ENCODE assay signal across 8 cellular contexts in the genomic region with DNA sequence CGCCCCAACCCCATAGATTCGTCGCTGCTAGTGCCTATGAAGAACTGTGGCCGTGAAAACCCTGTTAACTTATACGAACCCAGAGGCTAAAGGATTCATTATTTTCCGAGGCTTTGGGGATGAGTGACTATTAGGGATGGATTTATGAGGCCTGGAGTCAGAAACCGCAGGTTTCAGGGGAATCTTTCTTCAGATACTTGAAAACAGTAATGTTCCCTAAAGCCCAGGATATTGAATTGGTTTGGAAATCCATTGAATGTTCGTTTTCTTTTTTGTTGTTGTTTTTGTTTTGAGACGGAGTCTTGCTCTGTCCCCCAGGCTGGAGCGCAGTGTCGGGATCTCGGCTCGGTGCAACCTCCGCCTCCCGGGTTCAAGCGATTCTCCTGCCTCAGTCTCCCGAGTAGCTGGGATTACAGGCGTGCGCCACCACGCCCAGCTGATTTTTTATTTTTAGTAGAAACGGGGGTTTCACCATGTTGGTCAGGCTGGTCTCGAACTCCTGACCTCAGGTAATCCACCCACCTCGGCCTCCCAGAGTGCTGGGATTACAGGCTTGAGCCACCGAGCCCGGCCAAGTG. TPM values are rescaled to one million over a fixed set of nuclear protein-coding genes. Genes with fewer than 3 reads are reported as not detected.
DNase-seq lines count a peak whose midpoint lies in the region; FAIRE-seq and TF ChIP-seq lines count a peak whose summit lies in the region.
"Not testable (repeated sequence)": the region's sequence is repeated elsewhere in the genome, so short reads cannot be mapped to it uniquely, and the experiment has no call there.

No MANE protein-coding gene starts in this region.

- CTCF ChIA-PET in BJ (lab: Yijun Ruan, JAX), result interaction anchor here (1.5 to 3.9 kb wide), 3 partner anchors 9 to 219 kb away, joined by 3 to 32 read pairs (median 8); no protein-coding TSS in a partner anchor
- CTCF ChIA-PET in endothelial cell of umbilical vein (lab: Charles Lee), result interaction anchor here (0.8 to 4.8 kb wide), 4 partner anchors 98 to 218 kb away, joined by 4 to 49 read pairs (median 8); no protein-coding TSS in a partner anchor

- not testable (repeated sequence) for TF ChIP-seq EP300 in stomach (IDR thresholded peaks at IDR 0.05)

- TF ChIP-seq CTCF in BJ (IDR thresholded peaks at IDR 0.05; ENCODE audit: insufficient read depth, low read depth, low read length); endothelial cell of umbilical vein (IDR thresholded peaks at IDR 0.05; ENCODE audit: extremely low read depth in 1 of 2, insufficient read depth in 1 of 2, low read depth in 1 of 2, low read length in 2 of 2); keratinocyte (optimal IDR thresholded peaks at IDR 0.05 in 1 of 3, IDR thresholded peaks at IDR 0.05 in 1 of 3, conservative IDR thresholded peaks at IDR 0.05 in 1 of 3; ENCODE audit: extremely low read depth in 1 of 3, insufficient read depth in 2 of 3, low read length in 3 of 3); neural crest cell (conservative IDR thresholded peaks at IDR 0.05); stomach (IDR thresholded peaks at IDR 0.05): not testable (repeated sequence)

- peak overlapping the region; percentile 76 for H3K4me2 ChIP-seq in endothelial cell of umbilical vein (ENCODE audit: insufficient read depth, low read length)
- H3K4me2 ChIP-seq in keratinocyte (ENCODE audit: control insufficient read depth, extremely low read depth, insufficient read depth, low read depth, low read length), result peak overlapping the region; percentile 88

- H3K9me3 ChIP-seq in HUES6 (ENCODE audit: control insufficient read depth, insufficient read depth, low read depth, low read length); endothelial cell of umbilical vein (replicated peaks; ENCODE audit: control insufficient read depth, insufficient read depth, low read length); keratinocyte (ENCODE audit: control insufficient read depth, low read depth, low read length); stomach: not testable (repeated sequence)

- not testable (repeated sequence) for TF ChIP-seq POLR2A in endothelial cell of umbilical vein (IDR thresholded peaks at IDR 0.05; ENCODE audit: low read depth, low read length); stomach (IDR thresholded peaks at IDR 0.05)

- POLR2A ChIA-PET in BJ (lab: Charles Lee), result not testable (repeated sequence)
- POLR2A ChIA-PET in endothelial cell of umbilical vein (lab: Charles Lee), result interaction anchor here (1.0 to 1.8 kb wide), 5 partner anchors 10 to 219 kb away, joined by 3 to 14 read pairs (median 5); partner anchors contain the start of genes BICRAL and TBCC

- H3K36me3 Mint-ChIP-seq in T-helper 2 cell treated with Interferon-gamma antibody and Interleukin-4, amounts not matched to agents 5 μg/mL and 100 μg/mL, for 36 hours (ENCODE audit: low read depth), result peaks cover 23% of the 10 kb centered on the region
- H3K36me3 Mint-ChIP-seq in neural crest cell (ENCODE audit: low read depth), result peaks cover 19% of the 10 kb centered on the region

- H2AFZ ChIP-seq in endothelial cell of umbilical vein (ENCODE audit: low read depth, low read length), result peak overlapping the region; percentile 75
- H2AFZ ChIP-seq in keratinocyte (ENCODE audit: control insufficient read depth, low read length), result peak overlapping the region; percentile 98

- BruUV-seq in endothelial cell of umbilical vein (replicated peaks; lab: Mats Ljungman, UMichigan), result TSS peak; percentile 55

- 3 to 9% (median 6%) methylated on average over 25 of the region's 25 CpGs for WGBS in stomach, 5 donors

- DNase-seq in BJ (ENCODE audit: low read depth); T-helper 2 cell treated with Interferon-gamma antibody and Interleukin-4, amounts not matched to agents 5 μg/mL and 100 μg/mL, for 36 hours (ENCODE audit: low spot score); endothelial cell of umbilical vein (ENCODE audit: low read depth, low spot score); keratinocyte (ENCODE audit: low read depth, low spot score); neural crest cell (ENCODE audit: low read depth, low spot score); stomach: not testable (repeated sequence)

- not testable (repeated sequence) for H3K27me3 Mint-ChIP-seq in T-helper 2 cell treated with Interferon-gamma antibody and Interleukin-4, amounts not matched to agents 5 μg/mL and 100 μg/mL, for 36 hours (ENCODE audit: low read depth); neural crest cell (ENCODE audit: low read depth)

- peak overlapping the region; percentile 86 for H3K27ac ChIP-seq in HUES6 (ENCODE audit: low read depth, low read length)
- peak overlapping the region; percentile 96 for H3K27ac ChIP-seq in angular gyrus (ENCODE audit: low read depth, low read length)
- peak overlapping the region; percentile 68 for H3K27ac ChIP-seq in endothelial cell of umbilical vein (ENCODE audit: insufficient read depth, low read depth, low read length)
- peak overlapping the region; percentile 90 for H3K27ac ChIP-seq in keratinocyte (ENCODE audit: control insufficient read depth, insufficient read depth, low read length)
- peak overlapping the region; percentile 85 to 96 (median 94) for H3K27ac ChIP-seq in stomach

- dilution Hi-C loops in endothelial cell of umbilical vein (cut with MboI; ENCODE audit: extremely low pct_ligation_motif_present, low sequenced_read_pairs); keratinocyte (cut with MboI; ENCODE audit: extremely low pct_ligation_motif_present, low sequenced_read_pairs): not testable (repeated sequence)

- peaks cover 12% of the 10 kb centered on the region for H3K36me3 ChIP-seq in BJ (ENCODE audit: control insufficient read depth, insufficient read depth, low read length)
- H3K36me3 ChIP-seq in HUES6 (ENCODE audit: control insufficient read depth, insufficient read depth, low read length), result peaks cover 35% of the 10 kb centered on the region
- peaks cover 18 to 21% of the 10 kb centered on the region in 2 experiments for H3K36me3 ChIP-seq in endothelial cell of umbilical vein (ENCODE audit: control insufficient read depth in 2 of 2, extremely low read depth in 1 of 2, insufficient read depth in 2 of 2, low read length in 2 of 2)
- H3K36me3 ChIP-seq in keratinocyte (ENCODE audit: control insufficient read depth in 2 of 2, extremely low read depth in 1 of 2, insufficient read depth in 2 of 2, low read length in 2 of 2), result peaks cover 16 to 18% of the 10 kb centered on the region in 2 experiments
- H3K36me3 ChIP-seq in stomach, result peaks cover 24 to 46% (median 43%) of the 10 kb centered on the region in 4 donors

- H4K20me1 ChIP-seq in endothelial cell of umbilical vein (replicated peaks; ENCODE audit: control insufficient read depth, extremely low read depth, insufficient read depth, low read length); keratinocyte (ENCODE audit: control insufficient read depth, extremely low read depth, insufficient read depth, low read length): not testable (repeated sequence)

- H3K4me1 ChIP-seq in HUES6 (ENCODE audit: control insufficient read depth, insufficient read depth, low read length); endothelial cell of umbilical vein (ENCODE audit: control insufficient read depth, extremely low read depth, insufficient read depth, low read length); keratinocyte (ENCODE audit: control insufficient read depth, extremely low read depth, insufficient read depth, low read length): not testable (repeated sequence)
- peaks cover 24 to 46% (median 38%) of the 10 kb centered on the region in 4 donors for H3K4me1 ChIP-seq in stomach

- H3K27ac Mint-ChIP-seq in T-helper 2 cell treated with Interferon-gamma antibody and Interleukin-4, amounts not matched to agents 5 μg/mL and 100 μg/mL, for 36 hours, result peak overlapping the region; percentile 95
- peak overlapping the region; percentile 100 for H3K27ac Mint-ChIP-seq in neural crest cell (ENCODE audit: unreplicated experiment)

- H3K79me2 ChIP-seq in endothelial cell of umbilical vein (ENCODE audit: control insufficient read depth, insufficient read depth, low read length) (peaks cover 36% of the 10 kb centered on the region), keratinocyte (ENCODE audit: control insufficient read depth, insufficient read depth, low read length) (peaks cover 53% of the 10 kb centered on the region)

- peak overlapping the region; percentile 97 for H3K4me3 Mint-ChIP-seq in T-helper 2 cell treated with Interferon-gamma antibody and Interleukin-4, amounts not matched to agents 5 μg/mL and 100 μg/mL, for 36 hours
- H3K4me3 Mint-ChIP-seq in neural crest cell, result peak overlapping the region; percentile 99

- not testable (repeated sequence) for H3K9me1 ChIP-seq in endothelial cell of umbilical vein (replicated peaks; ENCODE audit: control insufficient read depth, extremely low read depth, insufficient read depth, low read length); keratinocyte (ENCODE audit: control insufficient read depth, extremely low read depth, insufficient read depth, low read length)

- H3K9me3 Mint-ChIP-seq in T-helper 2 cell treated with Interferon-gamma antibody and Interleukin-4, amounts not matched to agents 5 μg/mL and 100 μg/mL, for 36 hours; neural crest cell: not testable (repeated sequence)

- H3K9ac ChIP-seq in HUES6 (ENCODE audit: low read length), result peak overlapping the region; percentile 83
- peak overlapping the region; percentile 94 for H3K9ac ChIP-seq in endothelial cell of umbilical vein (replicated peaks; ENCODE audit: extremely low read depth, insufficient read depth, low read length)
- H3K9ac ChIP-seq in keratinocyte (ENCODE audit: control insufficient read depth, extremely low read depth, insufficient read depth, low read length), result peak overlapping the region; percentile 94

- not testable (repeated sequence) for FAIRE-seq in endothelial cell of umbilical vein (lab: Jason Lieb, UNC); keratinocyte (lab: Jason Lieb, UNC)

- not testable (repeated sequence) for H3K27me3 ChIP-seq in BJ (ENCODE audit: control insufficient read depth, insufficient read depth, low read length); HUES6 (ENCODE audit: control insufficient read depth, insufficient read depth, low read length); endothelial cell of umbilical vein (ENCODE audit: control insufficient read depth in 2 of 2, insufficient read depth in 2 of 2, low read length in 2 of 2); keratinocyte (ENCODE audit: control insufficient read depth, extremely low read depth, insufficient read depth, low read length); stomach

- not testable (repeated sequence) for H3K4me1 Mint-ChIP-seq in T-helper 2 cell treated with Interferon-gamma antibody and Interleukin-4, amounts not matched to agents 5 μg/mL and 100 μg/mL, for 36 hours (ENCODE audit: low read depth)
- H3K4me1 Mint-ChIP-seq in neural crest cell, result peaks cover 18% of the 10 kb centered on the region

- H3K4me3 ChIP-seq in BJ (ENCODE audit: low read depth, low read length), result peak overlapping the region; percentile 82
- peak overlapping the region; percentile 71 for H3K4me3 ChIP-seq in HUES6 (ENCODE audit: low read depth, low read length)
- H3K4me3 ChIP-seq in endothelial cell of umbilical vein (replicated peaks in 1 of 3; ENCODE audit: insufficient read depth in 1 of 3, low read depth in 1 of 3, low read length in 3 of 3), result peak overlapping the region; percentile 77 to 91 (median 86)
- peak overlapping the region; percentile 84 to 97 (median 85) for H3K4me3 ChIP-seq in keratinocyte (ENCODE audit: control insufficient read depth in 2 of 3, extremely low read depth in 1 of 3, insufficient read depth in 2 of 3, low read depth in 1 of 3, low read length in 3 of 3)
- H3K4me3 ChIP-seq in stomach, result peak overlapping the region; percentile 65 to 85 (median 77)

- intact Hi-C loops in endothelial cell of umbilical vein (cut with micrococcal nuclease); stomach (cut with DNase I; ENCODE audit: low total_unique reads): not testable (repeated sequence)

RNA-seq across cellular contexts. Expression of gene RPL7L1, which starts 0.9 kb away (rescaled TPM):
- 30.2 and 44.4 TPM in 2 replicates for polyA plus RNA-seq in BJ (2011; rRNA removed)
- polyA minus RNA-seq in BJ (2011; rRNA and poly(A)+ RNA removed), result 17.6 and 23.0 TPM in 2 replicates
- total RNA-seq in endothelial cell of umbilical vein, result 94.4 and 103 TPM in 2 replicates
- 31.1 and 36.9 TPM in 2 replicates for polyA plus RNA-seq in endothelial cell of umbilical vein
- polyA plus RNA-seq in endothelial cell of umbilical vein (2011; cell fraction: cytosol; rRNA removed), result 45.1 and 46.4 TPM in 2 replicates
- polyA plus RNA-seq in endothelial cell of umbilical vein (2011; cell fraction: nucleus; rRNA removed), result 22.7 and 29.3 TPM in 2 replicates
- polyA plus RNA-seq in endothelial cell of umbilical vein (2012), result 76.1 and 116 TPM in 2 replicates
- 48.1 and 48.9 TPM in 2 replicates for polyA minus RNA-seq in endothelial cell of umbilical vein
- polyA minus RNA-seq in endothelial cell of umbilical vein (2011; cell fraction: cytosol; rRNA and poly(A)+ RNA removed), result 47.2 TPM
- polyA minus RNA-seq in endothelial cell of umbilical vein (2011; cell fraction: nucleus; rRNA and poly(A)+ RNA removed), result 33.2 and 38.6 TPM in 2 replicates
- polyA plus RNA-seq in keratinocyte, result 61.5 to 104 TPM (median 76.8 TPM) in 3 replicates
- polyA plus RNA-seq in keratinocyte (2011; ENCODE audit: low read depth), result 55.4 TPM
- polyA plus RNA-seq in keratinocyte (2011; cell fraction: cytosol; rRNA removed), result 57.5 and 81.4 TPM in 2 replicates
- 56.3 and 57.6 TPM in 2 replicates for polyA plus RNA-seq in keratinocyte (2011; cell fraction: nucleus; rRNA removed)
- 71.4 and 104 TPM in 2 replicates for polyA plus RNA-seq in keratinocyte (2012; ENCODE audit: low replicate concordance)
- polyA minus RNA-seq in keratinocyte, result 53.5 to 68.3 TPM (median 61.4 TPM) in 3 replicates
- 34.9 TPM for polyA minus RNA-seq in keratinocyte (2011; cell fraction: cytosol; rRNA and poly(A)+ RNA removed)
- 23.8 and 40.0 TPM in 2 replicates for polyA minus RNA-seq in keratinocyte (2011; cell fraction: nucleus; rRNA and poly(A)+ RNA removed)
- total RNA-seq in neural crest cell, result 103 and 105 TPM in 2 replicates
- total RNA-seq in stomach, result 100 to 1,000 TPM in 1 of 5 donors, 10 to 100 TPM in 3, 1 to 10 TPM in 1; 7.2 to 105 (median 21.4) TPM
- 10 to 100 TPM; 28.2 to 47.8 (median 47.6) TPM for polyA plus RNA-seq in stomach

RNA-seq across cellular contexts. Expression of gene PTCRA, which starts 35.5 kb away (rescaled TPM):
- polyA plus RNA-seq in BJ (2011; rRNA removed), result not detected in 2 replicates
- not detected in 2 replicates for polyA minus RNA-seq in BJ (2011; rRNA and poly(A)+ RNA removed)
- not detected in 2 replicates for total RNA-seq in endothelial cell of umbilical vein
- polyA plus RNA-seq in endothelial cell of umbilical vein, result 0.13 TPM in 1 of 2 replicates, not detected in the other
- polyA plus RNA-seq in endothelial cell of umbilical vein (2011; cell fraction: cytosol; rRNA removed), result not detected in 2 replicates
- polyA plus RNA-seq in endothelial cell of umbilical vein (2011; cell fraction: nucleus; rRNA removed), result not detected in 2 replicates
- not detected in 2 replicates for polyA plus RNA-seq in endothelial cell of umbilical vein (2012)
- polyA minus RNA-seq in endothelial cell of umbilical vein, result 0.29 TPM in 1 of 2 replicates, not detected in the other
- not detected for polyA minus RNA-seq in endothelial cell of umbilical vein (2011; cell fraction: cytosol; rRNA and poly(A)+ RNA removed)
- polyA minus RNA-seq in endothelial cell of umbilical vein (2011; cell fraction: nucleus; rRNA and poly(A)+ RNA removed), result not detected in 2 replicates
- not detected in 3 replicates for polyA plus RNA-seq in keratinocyte
- not detected for polyA plus RNA-seq in keratinocyte (2011; ENCODE audit: low read depth)
- polyA plus RNA-seq in keratinocyte (2011; cell fraction: cytosol; rRNA removed), result not detected in 2 replicates
- not detected in 2 replicates for polyA plus RNA-seq in keratinocyte (2011; cell fraction: nucleus; rRNA removed)
- polyA plus RNA-seq in keratinocyte (2012; ENCODE audit: low replicate concordance), result not detected in 2 replicates
- not detected in 3 replicates for polyA minus RNA-seq in keratinocyte
- not detected for polyA minus RNA-seq in keratinocyte (2011; cell fraction: cytosol; rRNA and poly(A)+ RNA removed)
- polyA minus RNA-seq in keratinocyte (2011; cell fraction: nucleus; rRNA and poly(A)+ RNA removed), result not detected in 2 replicates
- not detected in 2 replicates for total RNA-seq in neural crest cell
- not detected for total RNA-seq in stomach
- not detected for polyA plus RNA-seq in stomach

RNA-seq across cellular contexts. Expression of gene CNPY3, which starts 49.0 kb away (rescaled TPM):
- 45.7 and 50.6 TPM in 2 replicates for polyA plus RNA-seq in BJ (2011; rRNA removed)
- polyA minus RNA-seq in BJ (2011; rRNA and poly(A)+ RNA removed), result 14.9 and 24.5 TPM in 2 replicates
- total RNA-seq in endothelial cell of umbilical vein, result 43.3 and 53.1 TPM in 2 replicates
- polyA plus RNA-seq in endothelial cell of umbilical vein, result 40.8 and 46.4 TPM in 2 replicates
- 49.1 and 51.6 TPM in 2 replicates for polyA plus RNA-seq in endothelial cell of umbilical vein (2011; cell fraction: cytosol; rRNA removed)
- 31.4 and 34.4 TPM in 2 replicates for polyA plus RNA-seq in endothelial cell of umbilical vein (2011; cell fraction: nucleus; rRNA removed)
- 27.0 and 33.6 TPM in 2 replicates for polyA plus RNA-seq in endothelial cell of umbilical vein (2012)
- polyA minus RNA-seq in endothelial cell of umbilical vein, result 28.2 and 31.4 TPM in 2 replicates
- polyA minus RNA-seq in endothelial cell of umbilical vein (2011; cell fraction: cytosol; rRNA and poly(A)+ RNA removed), result 21.9 TPM
- polyA minus RNA-seq in endothelial cell of umbilical vein (2011; cell fraction: nucleus; rRNA and poly(A)+ RNA removed), result 7.0 and 9.2 TPM in 2 replicates
- polyA plus RNA-seq in keratinocyte, result 15.8 to 30.9 TPM (median 19.7 TPM) in 3 replicates
- polyA plus RNA-seq in keratinocyte (2011; ENCODE audit: low read depth), result 17.5 TPM
- 13.6 and 22.5 TPM in 2 replicates for polyA plus RNA-seq in keratinocyte (2011; cell fraction: cytosol; rRNA removed)
- 21.3 and 22.4 TPM in 2 replicates for polyA plus RNA-seq in keratinocyte (2011; cell fraction: nucleus; rRNA removed)
- polyA plus RNA-seq in keratinocyte (2012; ENCODE audit: low replicate concordance), result 15.1 and 28.1 TPM in 2 replicates
- 15.5 to 22.5 TPM (median 17.9 TPM) in 3 replicates for polyA minus RNA-seq in keratinocyte
- 19.0 TPM for polyA minus RNA-seq in keratinocyte (2011; cell fraction: cytosol; rRNA and poly(A)+ RNA removed)
- 10.4 and 12.6 TPM in 2 replicates for polyA minus RNA-seq in keratinocyte (2011; cell fraction: nucleus; rRNA and poly(A)+ RNA removed)
- total RNA-seq in neural crest cell, result 61.3 and 62.6 TPM in 2 replicates
- 10 to 100 TPM in 4 of 5 donors, 1 to 10 TPM in 1; 2.2 to 45.5 (median 30.3) TPM for total RNA-seq in stomach
- 10 to 100 TPM; 21.7 to 33.7 (median 25.8) TPM for polyA plus RNA-seq in stomach
